In genomic region chr6:151784441-151785214, GRCh38 we compare ENCODE assay signal across 18 cellular contexts. TPM values are rescaled to one million over a fixed set of nuclear protein-coding genes. Genes with fewer than 3 reads are reported as not detected.
"Had no signal": no experiment of that assay in that cellular context is flagged by ENCODE, and none has a peak within 500 bp of the region (broad histone marks: within the 10 kb centered on the region; RNA-seq: fewer than 3 reads in every experiment).

No MANE protein-coding gene starts in this region.

- ATAC-seq: mucosa of descending colon; naive thymus-derived CD4-positive, alpha-beta T cell; sciatic nerve; upper lobe of right lung had no signal

- H3K9me3 ChIP-seq: mucosa of descending colon, ovary, upper lobe of right lung had no signal

- FAIRE-seq: astrocyte, kidney had no signal

- H3K36me3 ChIP-seq: cardiac muscle cell, esophagus muscularis mucosa, left ventricle myocardium inferior, ovary, spleen, upper lobe of right lung had no signal

- H3K4me3 ChIP-seq: cardiac muscle cell, dorsolateral prefrontal cortex, esophagus muscularis mucosa, left ventricle myocardium inferior, mucosa of descending colon, ovary, spleen, upper lobe of right lung had no signal

- H3K4me1 ChIP-seq: esophagus muscularis mucosa, left ventricle myocardium inferior, spleen, upper lobe of right lung had no signal

- H3K27ac ChIP-seq: cardiac muscle cell, dorsolateral prefrontal cortex, esophagus muscularis mucosa, left ventricle myocardium inferior, ovary, spleen, upper lobe of right lung, VCaP had no signal

- H3K27me3 ChIP-seq: cardiac muscle cell, esophagus muscularis mucosa, ovary, spleen, upper lobe of right lung had no signal

- DNase-seq: activated CD4-positive, alpha-beta T cell treated with anti-CD3 and anti-CD28 coated beads, Interleukin-2, amount 50 U/mL, for 48 hours; activated naive CD4-positive, alpha-beta T cell treated with anti-CD3 and anti-CD28 coated beads, Interleukin-2, amount 10 ng/mL, durations not matched to agents 7 days and 5 days; activated T-cell treated with anti-CD3 and anti-CD28 coated beads, Interleukin-2, amount 50 U/mL, for 1 hour; dorsolateral prefrontal cortex; endodermal cell; hippocampal formation; kidney; left ventricle myocardium inferior; mucosa of descending colon; naive thymus-derived CD4-positive, alpha-beta T cell; ovary; spleen; upper lobe of right lung had no signal

RNA-seq across cellular contexts. Expression of gene ESR1, which starts 22.9 kb away (rescaled TPM):
- total RNA-seq: endodermal cell had no signal
